In the genomic region with DNA sequence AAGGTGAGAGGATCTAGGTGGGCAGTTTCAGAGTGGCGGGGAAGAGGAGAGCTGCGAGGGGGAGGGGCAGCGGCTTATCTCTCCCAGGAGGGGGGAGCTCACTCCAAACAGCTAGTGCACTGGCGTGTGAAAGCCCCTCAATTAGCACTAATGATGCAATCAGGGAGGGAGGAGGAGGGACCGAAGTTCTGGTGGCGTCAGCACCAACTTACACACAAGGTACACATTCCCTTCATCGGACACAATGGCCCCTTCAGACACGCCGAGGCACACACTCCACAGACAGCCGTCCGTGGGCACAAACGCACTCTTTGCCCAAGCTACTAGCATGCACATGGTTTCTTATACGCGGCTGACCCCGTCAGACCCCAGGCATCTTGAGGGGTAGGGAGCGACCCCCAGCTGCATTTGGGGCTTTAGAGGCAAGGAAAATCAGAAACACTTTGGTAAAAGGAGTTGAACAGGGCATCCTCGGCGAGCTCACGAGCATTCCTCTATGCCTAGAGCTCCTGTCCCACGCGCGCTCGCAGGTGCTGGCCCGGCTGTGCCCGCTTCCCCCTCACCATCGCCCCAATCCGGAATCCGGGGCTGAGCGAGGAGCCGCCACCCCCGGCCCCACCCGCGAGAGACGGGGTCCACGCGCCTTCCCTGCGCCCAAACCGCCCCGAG, we compare ENCODE assay signal across 8 cellular contexts. TPM values are rescaled to one million over a fixed set of nuclear protein-coding genes. Genes with fewer than 3 reads are reported as not detected.
A peak's percentile ranks its signal among the peaks of the same experiment; 100 is the strongest.
DNase-seq lines count a peak whose midpoint lies in the region; ATAC-seq, FAIRE-seq and TF ChIP-seq lines count a peak whose summit lies in the region.

No MANE protein-coding gene starts in this region.

- H3K9me3 ChIP-seq in A549, result no peaks in the 10 kb centered on the region

- peak in 1 of 2 experiments; percentile 15; a peak in 4 of 6 replicates for ATAC-seq in A549
- peak; percentile 15 for ATAC-seq in GM21529 (IDR thresholded peaks at IDR 0.05; ENCODE audit: unreplicated experiment)
- peak; percentile 9 to 48 (median 32) for ATAC-seq in T-cell (replicated peaks in 1 of 4)
- ATAC-seq in GM18861 (IDR thresholded peaks at IDR 0.05; ENCODE audit: unreplicated experiment), result no peak
- ATAC-seq in HG03460 (IDR thresholded peaks at IDR 0.05; ENCODE audit: unreplicated experiment), result no peak

- peaks cover 39 to 71% of the 10 kb centered on the region in 2 donors for H3K27me3 Mint-ChIP-seq in T-cell
- H3K27me3 Mint-ChIP-seq in progenitor cell of endocrine pancreas, result peaks cover 8% of the 10 kb centered on the region

- H3K4me3 ChIP-seq in A549 (peak overlapping the region; percentile 63), foreskin fibroblast (ENCODE audit: low read depth in 1 of 2, low read length in 2 of 2) (peak overlapping the region; percentile 47 to 60)

- H3K27ac ChIP-seq in A549, result peak overlapping the region; percentile 79 to 96

- TF ChIP-seq POLR2A in A549 (IDR thresholded peaks at IDR 0.05; ENCODE audit: low read length), result no peak

- H3K4me1 Mint-ChIP-seq in T-cell (peaks cover 5 to 10% (median 9%) of the 10 kb centered on the region in 3 donors), progenitor cell of endocrine pancreas (ENCODE audit: low read depth) (peaks cover 53% of the 10 kb centered on the region)

- POLR2A ChIA-PET in A549 (lab: Yijun Ruan, JAX), result interaction anchor here (1.0 to 2.9 kb wide), 8 partner anchors 25 to 187 kb away, joined by 3 to 18 read pairs (median 4); no protein-coding TSS in a partner anchor
- POLR2A ChIA-PET in T-cell (lab: Charles Lee), result no interaction called here

- no peak for FAIRE-seq in A549 (lab: Jason Lieb, UNC)

- H3K4me3 Mint-ChIP-seq in T-cell, result peak overlapping the region; percentile 64 to 76 (median 72)
- peak overlapping the region; percentile 79 for H3K4me3 Mint-ChIP-seq in progenitor cell of endocrine pancreas (ENCODE audit: low read depth)

- TF ChIP-seq CTCF in A549 (IDR thresholded peaks at IDR 0.05) (no peak), foreskin fibroblast (IDR thresholded peaks at IDR 0.05; ENCODE audit: low read depth, low read length) (no peak), progenitor cell of endocrine pancreas (IDR thresholded peaks at IDR 0.05; ENCODE audit: unreplicated experiment) (no peak)

- DNase-seq in A549 (ENCODE audit: low read depth in 1 of 2, low spot score in 1 of 2), result no peak
- DNase-seq in T-cell, result peak in 7 of 34 experiments; percentile 4 to 15 (median 8)
- DNase-seq in foreskin fibroblast, result peak in 1 of 2 donors; percentile 30
- DNase-seq in progenitor cell of endocrine pancreas (ENCODE audit: low spot score, unreplicated experiment), result peak; percentile 42
- DNase-seq in germinal center (ENCODE audit: low spot score), result no peak

- H3K4me1 ChIP-seq in A549, result peaks cover 44% of the 10 kb centered on the region

- TF ChIP-seq EP300 in A549 (IDR thresholded peaks at IDR 0.05), result no peak

- CTCF ChIA-PET in A549 (lab: Yijun Ruan, JAX), result interaction anchor here (0.9 to 6.6 kb wide), 8 partner anchors 18 to 193 kb away, joined by 3 to 40 read pairs (median 7); no protein-coding TSS in a partner anchor
- CTCF ChIA-PET in T-cell (lab: Charles Lee), result no interaction called here

- peak overlapping the region; percentile 96 for H3K4me2 ChIP-seq in A549

- no peak for TF ChIP-seq RAD21 in A549 (conservative IDR thresholded peaks at IDR 0.05 in 1 of 2, IDR thresholded peaks at IDR 0.05 in 1 of 2)

- WGBS in A549 (ENCODE audit: missing lambda C conversion rate), result 34% methylated on average over 31 of the region's 39 CpGs

- H3K36me3 Mint-ChIP-seq in T-cell (no peaks in the 10 kb centered on the region), progenitor cell of endocrine pancreas (ENCODE audit: insufficient read depth) (peaks cover 9% of the 10 kb centered on the region)

- H3K9me3 Mint-ChIP-seq in T-cell (no peaks in the 10 kb centered on the region), progenitor cell of endocrine pancreas (ENCODE audit: low read depth) (no peaks in the 10 kb centered on the region)

- H3K27ac Mint-ChIP-seq in T-cell, result peak overlapping the region in 1 of 2 donors; percentile 28
- peak overlapping the region; percentile 98 for H3K27ac Mint-ChIP-seq in progenitor cell of endocrine pancreas

TF ChIP-seq in A549, 52 proteins besides CTCF, POLR2A, EP300 and RAD21:
- TF ChIP-seq EHMT2 (IDR thresholded peaks at IDR 0.05; ENCODE audit: low read depth) (no peak), GATA3 (IDR thresholded peaks at IDR 0.05; ENCODE audit: borderline replicate concordance) (no peak), POLR2AphosphoS2 (conservative IDR thresholded peaks at IDR 0.05; ENCODE audit: low read length) (no peak), SMC3 (IDR thresholded peaks at IDR 0.05) (no peak), RARB (CRISPR knock-in tag; IDR thresholded peaks at IDR 0.05) (no peak)
- TF ChIP-seq, protein P1, sequence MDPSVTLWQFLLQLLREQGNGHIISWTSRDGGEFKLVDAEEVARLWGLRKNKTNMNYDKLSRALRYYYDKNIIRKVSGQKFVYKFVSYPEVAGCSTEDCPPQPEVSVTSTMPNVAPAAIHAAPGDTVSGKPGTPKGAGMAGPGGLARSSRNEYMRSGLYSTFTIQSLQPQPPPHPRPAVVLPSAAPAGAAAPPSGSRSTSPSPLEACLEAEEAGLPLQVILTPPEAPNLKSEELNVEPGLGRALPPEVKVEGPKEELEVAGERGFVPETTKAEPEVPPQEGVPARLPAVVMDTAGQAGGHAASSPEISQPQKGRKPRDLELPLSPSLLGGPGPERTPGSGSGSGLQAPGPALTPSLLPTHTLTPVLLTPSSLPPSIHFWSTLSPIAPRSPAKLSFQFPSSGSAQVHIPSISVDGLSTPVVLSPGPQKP (IDR thresholded peaks at IDR 0.05; ENCODE audit: low read depth, low read length), result no peak

RNA-seq across cellular contexts. Expression of gene PKDCC, which starts 0.9 kb away (rescaled TPM):
- polyA plus RNA-seq in A549 (2011; rRNA removed) (30.0 and 42.9 TPM in 2 replicates), A549 (2017; fragmentation: RNase III; extraction: RNeasy Plus Mini Kit Qiagen cat#74134 plus additional on column Dnase treatment) (64.5 to 99.1 TPM (median 82.4 TPM) in 3 replicates)
- polyA plus RNA-seq in A549 (2012; cell fraction: cytosol; rRNA removed), result 67.6 and 81.3 TPM in 2 replicates
- 257 and 275 TPM in 2 replicates for polyA plus RNA-seq in A549 (2012; cell fraction: nucleus; rRNA removed)
- 83.0 and 96.8 TPM in 2 replicates for polyA minus RNA-seq in A549 (2011; rRNA and poly(A)+ RNA removed)
- total RNA-seq in T-cell (1 to 10 TPM in 2 of 5 donors, under 1 TPM in 2, not detected in 1; 0.29 to 1.3 (median 0.83) TPM), progenitor cell of endocrine pancreas (334 and 335 TPM in 2 replicates)

Comparison
In these comparisons a context has a peak if more than half of its experiments do, and no peak if none do; other contexts are left out.
1. ATAC-seq: peak in GM21529 (single experiment) and T-cell (4 of 4); none in GM18861 (single experiment) and HG03460 (single experiment).
2. RNA of gene PKDCC, which starts 0.9 kb away (total RNA-seq): 334 to 335 TPM in progenitor cell of endocrine pancreas; 0.29 to 1.3 TPM in T-cell; every median in the first group is over 100 times any median in the second.